ENCODE assay signal across 37 cellular contexts in genomic region chr15:69892351-69892750, GRCh38.
A peak's percentile ranks its signal among the peaks of the same experiment; 100 is the strongest.
DNase-seq lines count a peak whose midpoint lies in the region; ATAC-seq, FAIRE-seq and TF ChIP-seq lines count a peak whose summit lies in the region.
"Had no signal": no experiment of that assay in that cellular context is flagged by ENCODE, and none has a peak within 500 bp of the region (broad histone marks: within the 10 kb centered on the region; RNA-seq: fewer than 3 reads in every experiment).

No MANE protein-coding gene starts in this region.

- no peaks in the 10 kb centered on the region for H3K9me3 ChIP-seq in SK-N-SH
- H3K9me3 ChIP-seq in neural progenitor cell (ENCODE audit: low read depth) = no peaks in the 10 kb centered on the region
- peaks cover 0 to 8% of the 10 kb centered on the region in 2 donors for H3K9me3 ChIP-seq in breast epithelium
- H3K9me3 ChIP-seq: BE2C, Caco-2 had no signal

- peak overlapping the region; percentile 55 for H3K27ac Mint-ChIP-seq in neural progenitor cell
- no peak overlapping the region for H3K27ac Mint-ChIP-seq in activated T-helper 1 cell treated with anti-CD3 and anti-CD28 coated beads, Interleukin-12 subunit alpha, Interleukin-12 subunit beta, Interleukin-2, Interleukin-4 antibody, amounts not matched to agents 30 ng/mL and 10 ng/mL and 1 ng/mL, durations not matched to agents 14 hours and 24 hours and 36 hours
- H3K27ac Mint-ChIP-seq: B cell; CD14-positive monocyte; CD4-positive, alpha-beta memory T cell; CD4-positive, alpha-beta T cell; CD4-positive, CD25-positive, alpha-beta regulatory T cell; CD8-positive, alpha-beta memory T cell; CD8-positive, alpha-beta T cell had no signal

- H3K9ac ChIP-seq in SK-N-SH = no peak overlapping the region
- H3K9ac ChIP-seq in neural progenitor cell = no peak overlapping the region
- H3K9ac ChIP-seq: BLaER1; BLaER1 treated with 17β-estradiol and CSF1 and Interleukin-3, amounts not matched to agents 10 nM and 100 nM had no signal

- no peaks in the 10 kb centered on the region for H3K36me3 ChIP-seq in SK-N-SH (replicated peaks in 1 of 2; ENCODE audit: control insufficient read depth in 1 of 2, insufficient read depth in 2 of 2, low read length in 1 of 2)
- no peaks in the 10 kb centered on the region for H3K36me3 ChIP-seq in neural progenitor cell
- H3K36me3 ChIP-seq in breast epithelium = no peaks in the 10 kb centered on the region
- H3K36me3 ChIP-seq: BE2C; BLaER1; BLaER1 treated with 17β-estradiol and CSF1 and Interleukin-3, amounts not matched to agents 10 nM and 100 nM had no signal

- H3K4me1 ChIP-seq in SK-N-SH (ENCODE audit: control insufficient read depth in 1 of 2, insufficient read depth in 2 of 2, low read depth in 1 of 2, low read length in 1 of 2) (peaks cover 0 to 30% of the 10 kb centered on the region in 2 experiments; a peak in 2 of 4 replicates), neural progenitor cell (peaks cover 5% of the 10 kb centered on the region), breast epithelium (no peaks in the 10 kb centered on the region)
- H3K4me1 ChIP-seq: A549, Caco-2 had no signal

- POLR2A ChIA-PET in SK-N-SH (lab: Yijun Ruan, JAX) = no interaction called here

- no peak overlapping the region for H2AFZ ChIP-seq in SK-N-SH (ENCODE audit: low read depth)
- no peak overlapping the region for H2AFZ ChIP-seq in neural progenitor cell (replicated peaks)

- FAIRE-seq in GM12891 (lab: Jason Lieb, UNC) = no peak
- FAIRE-seq: A204.1, A549, D721Med had no signal

- peaks cover 15% of the 10 kb centered on the region; the same call in 1 of the 2 replicates for H3K27me3 ChIP-seq in SK-N-SH (ENCODE audit: insufficient read depth)
- no peaks in the 10 kb centered on the region for H3K27me3 ChIP-seq in neural progenitor cell
- peaks cover 0 to 3% of the 10 kb centered on the region in 2 donors for H3K27me3 ChIP-seq in breast epithelium
- H3K27me3 ChIP-seq: BE2C; BLaER1 treated with 17β-estradiol and CSF1 and Interleukin-3, amounts not matched to agents 10 nM and 100 nM had no signal

- CTCF ChIA-PET in SK-N-SH (lab: Yijun Ruan, JAX) = interaction anchor here (0.6 to 1.0 kb wide), 2 partner anchors 10 to 284 kb away, joined by 3 read pairs; no protein-coding TSS in a partner anchor

- H3K4me3 Mint-ChIP-seq in neural progenitor cell = peak overlapping the region; percentile 8
- H3K4me3 Mint-ChIP-seq in activated T-helper 1 cell treated with anti-CD3 and anti-CD28 coated beads, Interleukin-12 subunit alpha, Interleukin-12 subunit beta, Interleukin-2, Interleukin-4 antibody, amounts not matched to agents 30 ng/mL and 10 ng/mL and 1 ng/mL, durations not matched to agents 14 hours and 24 hours and 36 hours = no peak overlapping the region
- H3K4me3 Mint-ChIP-seq: B cell; CD14-positive monocyte; CD4-positive, alpha-beta memory T cell; CD4-positive, alpha-beta T cell; CD4-positive, CD25-positive, alpha-beta regulatory T cell; CD8-positive, alpha-beta memory T cell; CD8-positive, alpha-beta T cell had no signal

- H3K79me2 ChIP-seq in SK-N-SH (ENCODE audit: insufficient read depth) (no peaks in the 10 kb centered on the region), neural progenitor cell (ENCODE audit: low read depth) (no peaks in the 10 kb centered on the region)

- H3K27me3 Mint-ChIP-seq in neural progenitor cell (ENCODE audit: insufficient read depth, low read depth) = peaks cover 42% of the 10 kb centered on the region
- H3K27me3 Mint-ChIP-seq in activated T-helper 1 cell treated with anti-CD3 and anti-CD28 coated beads, Interleukin-12 subunit alpha, Interleukin-12 subunit beta, Interleukin-2, Interleukin-4 antibody, amounts not matched to agents 30 ng/mL and 10 ng/mL and 1 ng/mL, durations not matched to agents 14 hours and 24 hours and 36 hours (ENCODE audit: insufficient read depth) = peaks cover 27% of the 10 kb centered on the region

- 30% methylated on average over 4 of the region's 4 CpGs for WGBS in SK-N-SH (ENCODE audit: low lambda C conversion rate)

- no peak overlapping the region for H3K4me2 ChIP-seq in SK-N-SH
- no peak overlapping the region for H3K4me2 ChIP-seq in neural progenitor cell
- H3K4me2 ChIP-seq: A549; BLaER1; BLaER1 treated with 17β-estradiol and CSF1 and Interleukin-3, amounts not matched to agents 10 nM and 100 nM had no signal

- peak; percentile 51 for DNase-seq in SK-N-SH
- no peak for DNase-seq in GM12891 (ENCODE audit: insufficient read length, low spot score)
- DNase-seq in SK-N-DZ (ENCODE audit: low spot score) = peak; percentile 29
- DNase-seq in neural progenitor cell (ENCODE audit: low spot score) = no peak
- DNase-seq in germinal center (ENCODE audit: low spot score) = no peak
- DNase-seq in activated T-helper 1 cell treated with anti-CD3 and anti-CD28 coated beads, Interleukin-12 subunit alpha, Interleukin-12 subunit beta, Interleukin-2, Interleukin-4 antibody, amounts not matched to agents 30 ng/mL and 10 ng/mL and 1 ng/mL, durations not matched to agents 14 hours and 24 hours and 36 hours (ENCODE audit: low spot score) = no peak
- no peak for DNase-seq in breast epithelium (ENCODE audit: low spot score in 2 of 2)
- DNase-seq: 8988T; ACHN; AML-193; BE2C; C1 segment of cervical spinal cord; Caco-2; Calu3; CD4-positive, alpha-beta memory T cell; CD4-positive, alpha-beta T cell; CD4-positive, CD25-positive, alpha-beta regulatory T cell; CD8-positive, alpha-beta memory T cell; CD8-positive, alpha-beta T cell; COR-L47; DMS 273 treated with DMSO at 0.1 percent for 48 hours; DMS153; DMS53; DMS79; DMS79 treated with DMSO at 0.1 percent for 48 hours; DND-41; EL had no signal

- TF ChIP-seq RAD21 in SK-N-SH (IDR thresholded peaks at IDR 0.05; ENCODE audit: low read length) = no peak

- H3K9me2 ChIP-seq in SK-N-SH = no peaks in the 10 kb centered on the region

- peaks cover 4% of the 10 kb centered on the region for H3K36me3 Mint-ChIP-seq in neural progenitor cell
- no peaks in the 10 kb centered on the region for H3K36me3 Mint-ChIP-seq in activated T-helper 1 cell treated with anti-CD3 and anti-CD28 coated beads, Interleukin-12 subunit alpha, Interleukin-12 subunit beta, Interleukin-2, Interleukin-4 antibody, amounts not matched to agents 30 ng/mL and 10 ng/mL and 1 ng/mL, durations not matched to agents 14 hours and 24 hours and 36 hours (ENCODE audit: low read depth)
- H3K36me3 Mint-ChIP-seq: CD14-positive monocyte; CD4-positive, alpha-beta memory T cell; CD4-positive, CD25-positive, alpha-beta regulatory T cell; CD8-positive, alpha-beta T cell had no signal

- H3K4me1 Mint-ChIP-seq in neural progenitor cell = peaks cover 30% of the 10 kb centered on the region
- H3K4me1 Mint-ChIP-seq in activated T-helper 1 cell treated with anti-CD3 and anti-CD28 coated beads, Interleukin-12 subunit alpha, Interleukin-12 subunit beta, Interleukin-2, Interleukin-4 antibody, amounts not matched to agents 30 ng/mL and 10 ng/mL and 1 ng/mL, durations not matched to agents 14 hours and 24 hours and 36 hours (ENCODE audit: low read depth) = no peaks in the 10 kb centered on the region
- H3K4me1 Mint-ChIP-seq: CD4-positive, alpha-beta memory T cell; CD4-positive, CD25-positive, alpha-beta regulatory T cell; CD8-positive, alpha-beta memory T cell had no signal

- H3K4me3 ChIP-seq in SK-N-SH (ENCODE audit: low read depth in 2 of 2, low read length in 1 of 2) (no peak overlapping the region), neural progenitor cell (no peak overlapping the region), breast epithelium (no peak overlapping the region)
- H3K4me3 ChIP-seq: A549; BLaER1; BLaER1 treated with 17β-estradiol and CSF1 and Interleukin-3, amounts not matched to agents 10 nM and 100 nM had no signal

- H3F3A ChIP-seq in SK-N-SH (replicated peaks; ENCODE audit: insufficient read depth) (no peaks in the 10 kb centered on the region), neural progenitor cell (ENCODE audit: low read depth) (no peaks in the 10 kb centered on the region)

- intact Hi-C loops in activated T-helper 1 cell treated with anti-CD3 and anti-CD28 coated beads, Interleukin-12 subunit alpha, Interleukin-12 subunit beta, Interleukin-2, Interleukin-4 antibody, amounts not matched to agents 30 ng/mL and 10 ng/mL and 1 ng/mL, durations not matched to agents 14 hours and 24 hours and 36 hours (cut with micrococcal nuclease) = no loop called here
- intact Hi-C loops in breast epithelium (cut with DNase I; ENCODE audit: low total_unique reads) = no loop called here

- H4K20me1 ChIP-seq in SK-N-SH (ENCODE audit: insufficient read depth) (no peaks in the 10 kb centered on the region), neural progenitor cell (ENCODE audit: low read depth) (no peaks in the 10 kb centered on the region)
- H4K20me1 ChIP-seq: BLaER1; BLaER1 treated with 17β-estradiol and CSF1 and Interleukin-3, amounts not matched to agents 10 nM and 100 nM had no signal

- no peak for TF ChIP-seq CTCF in SK-N-SH (IDR thresholded peaks at IDR 0.05)
- no peak for TF ChIP-seq CTCF in neural progenitor cell (IDR thresholded peaks at IDR 0.05)
- TF ChIP-seq CTCF in breast epithelium (IDR thresholded peaks at IDR 0.05) = no peak

- H3K9me3 Mint-ChIP-seq in neural progenitor cell = peaks cover 37% of the 10 kb centered on the region
- H3K9me3 Mint-ChIP-seq in activated T-helper 1 cell treated with anti-CD3 and anti-CD28 coated beads, Interleukin-12 subunit alpha, Interleukin-12 subunit beta, Interleukin-2, Interleukin-4 antibody, amounts not matched to agents 30 ng/mL and 10 ng/mL and 1 ng/mL, durations not matched to agents 14 hours and 24 hours and 36 hours = peaks cover 10% of the 10 kb centered on the region
- H3K9me3 Mint-ChIP-seq: CD4-positive, alpha-beta T cell had no signal

- ATAC-seq in SK-N-SH treated with all-trans-retinoic acid at 6 μM for 48 hours = no peak
- ATAC-seq: A549; CD8-positive, alpha-beta T cell had no signal

- TF ChIP-seq POLR2A in GM12891 (IDR thresholded peaks at IDR 0.05; ENCODE audit: low read depth, low read length) = no peak
- TF ChIP-seq POLR2A in breast epithelium (IDR thresholded peaks at IDR 0.05) = no peak

- TF ChIP-seq EP300 in SK-N-SH (IDR thresholded peaks at IDR 0.05; ENCODE audit: borderline replicate concordance in 1 of 2, low read depth in 1 of 2, low read length in 1 of 2) = no peak

- H3K27ac ChIP-seq in SK-N-SH (ENCODE audit: low read depth in 2 of 2, low read length in 1 of 2) = peak overlapping the region in 1 of 2 experiments; percentile 62; a peak in 2 of 4 replicates
- H3K27ac ChIP-seq in neural progenitor cell = no peak overlapping the region
- no peak overlapping the region for H3K27ac ChIP-seq in breast epithelium
- H3K27ac ChIP-seq: 22Rv1; A549; BLaER1; BLaER1 treated with 17β-estradiol and CSF1 and Interleukin-3, amounts not matched to agents 10 nM and 100 nM; C4-2B had no signal

TF ChIP-seq in SK-N-SH treated with all-trans-retinoic acid at 6 μM for 48 hours, 23 proteins besides CTCF, POLR2A, EP300 and RAD21 (continues in another document):
- TF ChIP-seq ARNTL (CRISPR knock-in tag; IDR thresholded peaks at IDR 0.05; ENCODE audit: borderline replicate concordance, low read depth) = no peak
- TF ChIP-seq OSR1 (CRISPR knock-in tag; IDR thresholded peaks at IDR 0.05) = no peak
- TF ChIP-seq ZC3H10 (CRISPR knock-in tag; IDR thresholded peaks at IDR 0.05) = no peak
- TF ChIP-seq ISL1 (CRISPR knock-in tag; IDR thresholded peaks at IDR 0.05) = no peak

TF ChIP-seq in GM12891, 5 proteins besides CTCF, POLR2A, EP300 and RAD21:
- TF ChIP-seq SPI1 (IDR thresholded peaks at IDR 0.05; ENCODE audit: low read depth, low read length) (0 out of 2 replicates have a peak, but pooled peaks have one; percentile 20), PAX5 (IDR thresholded peaks at IDR 0.05; ENCODE audit: insufficient read depth, low read length, severe bottlenecking) (no peak)

Comparison
In these comparisons a context has a peak if more than half of its experiments do, and no peak if none do; other contexts are left out.
1. DNase-seq: peak in SK-N-SH (single experiment) and SK-N-DZ (single experiment); none in GM12891 (single experiment), neural progenitor cell (single experiment), germinal center (single experiment), activated T-helper 1 cell treated with anti-CD3 and anti-CD28 coated beads, Interleukin-12 subunit alpha, Interleukin-12 subunit beta, Interleukin-2, Interleukin-4 antibody, amounts not matched to agents 30 ng/mL and 10 ng/mL and 1 ng/mL, durations not matched to agents 14 hours and 24 hours and 36 hours (single experiment) and breast epithelium (0 of 2).